In genomic region chr11:76666830-76667229, GRCh38 we compare ENCODE assay signal across 15 cellular contexts. TPM values are rescaled to one million over a fixed set of nuclear protein-coding genes. Genes with fewer than 3 reads are reported as not detected.
DNase-seq lines count a peak whose midpoint lies in the region; ATAC-seq and TF ChIP-seq lines count a peak whose summit lies in the region.
"Had no signal": no experiment of that assay in that cellular context is flagged by ENCODE, and none has a peak within 500 bp of the region (broad histone marks: within the 10 kb centered on the region; RNA-seq: fewer than 3 reads in every experiment).

No MANE protein-coding gene starts in this region.

- no peak for TF ChIP-seq CTCF in coronary artery (IDR thresholded peaks at IDR 0.05)
- no peak for TF ChIP-seq CTCF in tibial nerve (IDR thresholded peaks at IDR 0.05)

- peaks cover 22% of the 10 kb centered on the region for H3K27me3 Mint-ChIP-seq in activated T-cell treated with anti-CD3 and anti-CD28 coated beads, Interleukin-2, amount 50 U/mL, for 72 hours (ENCODE audit: low read depth)

- TF ChIP-seq EP300 in tibial nerve (IDR thresholded peaks at IDR 0.05): no peak

- no peak for ATAC-seq in activated T-cell treated with anti-CD3 and anti-CD28 coated beads, Interleukin-2, amount 50 U/mL, for 72 hours (replicated peaks in 1 of 2)
- no peak for ATAC-seq in HG03135 (IDR thresholded peaks at IDR 0.05; ENCODE audit: unreplicated experiment)
- ATAC-seq: A549 had no signal

- H3K9me3 ChIP-seq in muscle layer of duodenum (ENCODE audit: control insufficient read depth in 1 of 2, low read length in 2 of 2) (no peaks in the 10 kb centered on the region), tibial nerve (no peaks in the 10 kb centered on the region)
- H3K9me3 ChIP-seq: A549 had no signal

- no peak for DNase-seq in activated T-cell treated with anti-CD3 and anti-CD28 coated beads, Interleukin-2, amount 50 U/mL, for 72 hours
- DNase-seq in activated T-cell treated with anti-CD3 and anti-CD28 coated beads for 4 hours (no peak), coronary artery (ENCODE audit: low spot score) (peak; percentile 55), tibial nerve (ENCODE audit: low spot score in 2 of 2) (no peak), NCI-H1417 treated with DMSO at 0.1 percent for 48 hours (lab: John Stamatoyannopoulos, UW) (no peak)
- no peak for DNase-seq in central memory CD4-positive, alpha-beta T cell
- DNase-seq: activated CD4-positive, alpha-beta memory T cell treated with anti-CD3 and anti-CD28 coated beads, Interleukin-2, amount 10 ng/mL, durations not matched to agents 7 days and 5 days; activated naive CD4-positive, alpha-beta T cell treated with anti-CD3 and anti-CD28 coated beads, Interleukin-2, amount 10 ng/mL, durations not matched to agents 7 days and 5 days; NCI-H1092; NCI-H446 treated with DMSO at 0.1 percent for 48 hours; T-helper 9 cell had no signal

- no peak for TF ChIP-seq POLR2A in tibial nerve (IDR thresholded peaks at IDR 0.05)

- no peaks in the 10 kb centered on the region for H3K9me3 Mint-ChIP-seq in activated T-cell treated with anti-CD3 and anti-CD28 coated beads, Interleukin-2, amount 50 U/mL, for 72 hours
- H3K9me3 Mint-ChIP-seq: activated CD4-positive, alpha-beta memory T cell treated with anti-CD3 and anti-CD28 coated beads, Interleukin-2, amount 10 ng/mL, durations not matched to agents 7 days and 5 days; activated naive CD4-positive, alpha-beta T cell treated with anti-CD3 and anti-CD28 coated beads, Interleukin-2, amount 10 ng/mL, durations not matched to agents 7 days and 5 days; dendritic cell treated with granulocyte-macrophage colony-stimulating factor and Interleukin-4, amounts not matched to agents 40 ng/mL and 50 ng/mL, for 4 days had no signal

- H3K4me3 Mint-ChIP-seq in activated T-cell treated with anti-CD3 and anti-CD28 coated beads, Interleukin-2, amount 50 U/mL, for 72 hours: peak overlapping the region; percentile 1 to 25
- H3K4me3 Mint-ChIP-seq: activated CD4-positive, alpha-beta memory T cell treated with anti-CD3 and anti-CD28 coated beads, Interleukin-2, amount 10 ng/mL, durations not matched to agents 7 days and 5 days; activated naive CD4-positive, alpha-beta T cell treated with anti-CD3 and anti-CD28 coated beads, Interleukin-2, amount 10 ng/mL, durations not matched to agents 7 days and 5 days; dendritic cell treated with granulocyte-macrophage colony-stimulating factor and Interleukin-4, amounts not matched to agents 40 ng/mL and 50 ng/mL, for 4 days had no signal

- H3K27ac ChIP-seq in coronary artery: peak overlapping the region; percentile 87 to 90
- peak overlapping the region; percentile 33 for H3K27ac ChIP-seq in muscle layer of duodenum (ENCODE audit: low read length)
- H3K27ac ChIP-seq in tibial nerve: peak overlapping the region in 3 of 4 donors; percentile 12 to 84 (median 25)
- H3K27ac ChIP-seq: A549 had no signal

- H3K27me3 ChIP-seq in muscle layer of duodenum (ENCODE audit: low read depth, low read length) (peaks cover 15% of the 10 kb centered on the region), tibial nerve (peaks cover 0 to 11% of the 10 kb centered on the region in 2 donors)

- no peaks in the 10 kb centered on the region for H3K36me3 ChIP-seq in muscle layer of duodenum (ENCODE audit: control insufficient read depth in 1 of 2, insufficient read depth in 2 of 2, low read length in 2 of 2)
- H3K36me3 ChIP-seq in tibial nerve: no peaks in the 10 kb centered on the region

- H3K4me3 ChIP-seq in coronary artery (peak overlapping the region; percentile 81), muscle layer of duodenum (ENCODE audit: low read depth in 1 of 2, low read length in 2 of 2) (peak overlapping the region; percentile 44 to 62), tibial nerve (peak overlapping the region; percentile 6 to 62 (median 12))
- H3K4me3 ChIP-seq: A549 had no signal

- no peaks in the 10 kb centered on the region for H3K36me3 Mint-ChIP-seq in activated T-cell treated with anti-CD3 and anti-CD28 coated beads, Interleukin-2, amount 50 U/mL, for 72 hours (ENCODE audit: insufficient read depth in 2 of 2)
- H3K36me3 Mint-ChIP-seq: activated naive CD4-positive, alpha-beta T cell treated with anti-CD3 and anti-CD28 coated beads, Interleukin-2, amount 10 ng/mL, durations not matched to agents 7 days and 5 days had no signal

- peaks cover 46% of the 10 kb centered on the region for H3K4me1 Mint-ChIP-seq in activated T-cell treated with anti-CD3 and anti-CD28 coated beads, Interleukin-2, amount 50 U/mL, for 72 hours (ENCODE audit: low read depth)

- H3K4me1 ChIP-seq in muscle layer of duodenum (ENCODE audit: control insufficient read depth in 1 of 2, insufficient read depth in 2 of 2, low read length in 2 of 2) (peaks cover 7 to 19% of the 10 kb centered on the region in 2 donors), tibial nerve (peaks cover 0 to 70% (median 20%) of the 10 kb centered on the region in 4 donors)

- H3K27ac Mint-ChIP-seq in activated T-cell treated with anti-CD3 and anti-CD28 coated beads, Interleukin-2, amount 50 U/mL, for 72 hours: no peak overlapping the region
- H3K27ac Mint-ChIP-seq: activated CD4-positive, alpha-beta memory T cell treated with anti-CD3 and anti-CD28 coated beads, Interleukin-2, amount 10 ng/mL, durations not matched to agents 7 days and 5 days; activated naive CD4-positive, alpha-beta T cell treated with anti-CD3 and anti-CD28 coated beads, Interleukin-2, amount 10 ng/mL, durations not matched to agents 7 days and 5 days; dendritic cell treated with granulocyte-macrophage colony-stimulating factor and Interleukin-4, amounts not matched to agents 40 ng/mL and 50 ng/mL, for 4 days had no signal

- 56 to 67% methylated on average over 5 of the region's 5 CpGs for WGBS in tibial nerve, 2 donors

RNA-seq across cellular contexts. Expression of gene LRRC32, which starts 3.7 kb away (rescaled TPM):
- total RNA-seq in activated T-cell treated with anti-CD3 and anti-CD28 coated beads, Interleukin-2, amount 50 U/mL, for 72 hours: 10 to 100 TPM; 12.5 to 16.4 TPM
- 100 to 1,000 TPM in 1 of 4 donors, 10 to 100 TPM in 3; 45.0 to 117 (median 73.4) TPM for total RNA-seq in tibial nerve

Comparison
In these comparisons a context has a peak if more than half of its experiments do, and no peak if none do; other contexts are left out.
1. H3K27ac ChIP-seq: peak in every context shown above with its lines; median percentile 88 in coronary artery; 33 in muscle layer of duodenum; 25 in tibial nerve.
2. H3K4me3 ChIP-seq: peak in every context shown above with its lines; median percentile 81 in coronary artery; 53 in muscle layer of duodenum; 12 in tibial nerve.